In the genomic region with DNA sequence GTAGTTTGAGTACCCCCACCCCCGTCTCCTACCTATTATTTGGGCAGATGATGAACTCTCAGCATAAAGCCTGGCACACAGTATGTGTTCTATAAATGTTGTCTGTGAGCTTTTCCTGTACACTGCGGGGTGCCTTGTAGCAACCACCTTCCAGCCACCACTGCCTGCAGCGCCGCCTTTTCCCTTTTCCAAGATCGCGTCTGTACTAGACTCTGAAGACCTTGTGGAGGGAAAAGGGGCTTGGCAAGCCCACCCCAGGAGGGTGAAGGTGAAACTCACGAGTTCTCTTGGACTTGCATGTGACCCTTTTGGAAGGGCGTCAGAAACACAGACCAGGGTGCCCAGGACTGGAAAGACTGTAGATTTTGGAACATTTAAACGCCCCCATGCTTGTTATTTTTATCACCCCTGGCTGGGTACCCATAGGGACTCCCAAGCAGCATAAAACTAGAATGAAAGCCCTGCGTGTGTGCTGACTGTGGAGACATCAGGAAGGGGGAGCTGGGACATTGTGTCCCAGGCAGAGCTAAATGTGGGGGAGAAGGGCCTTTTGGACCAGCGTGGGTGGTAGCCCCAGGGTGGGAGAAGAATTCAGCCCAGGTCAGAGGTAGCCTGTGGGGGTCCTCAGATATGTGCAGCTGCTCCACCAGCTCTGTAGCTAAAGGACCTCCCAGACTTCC, we compare ENCODE assay signal across 8 cellular contexts. TPM values are rescaled to one million over a fixed set of nuclear protein-coding genes. Genes with fewer than 3 reads are reported as not detected.
DNase-seq lines count a peak whose midpoint lies in the region; ATAC-seq and TF ChIP-seq lines count a peak whose summit lies in the region.

No MANE protein-coding gene starts in this region.

- no peaks in the 10 kb centered on the region for H3K27me3 Mint-ChIP-seq in activated CD4-positive, alpha-beta T cell treated with anti-CD3 and anti-CD28 coated beads for 36 hours

- H3K4me1 Mint-ChIP-seq in activated CD4-positive, alpha-beta T cell treated with anti-CD3 and anti-CD28 coated beads for 36 hours: peaks cover 45% of the 10 kb centered on the region

- DNase-seq in activated CD4-positive, alpha-beta T cell treated with anti-CD3 and anti-CD28 coated beads for 36 hours: no peak
- DNase-seq in activated CD4-positive, alpha-beta T cell treated with anti-CD3 and anti-CD28 coated beads for 48 hours: no peak
- no peak for DNase-seq in astrocyte of the spinal cord (ENCODE audit: low read depth, low spot score)
- DNase-seq in left lobe of liver (ENCODE audit: low spot score): no peak
- DNase-seq in thyroid gland: no peak
- no peak for DNase-seq in SW480 (ENCODE audit: low spot score)
- no peak for DNase-seq in cerebellum (ENCODE audit: low spot score)

- peaks cover 53% of the 10 kb centered on the region for H3K36me3 Mint-ChIP-seq in activated CD4-positive, alpha-beta T cell treated with anti-CD3 and anti-CD28 coated beads for 36 hours (ENCODE audit: low read depth)

- no peak for ATAC-seq in activated CD4-positive, alpha-beta T cell treated with anti-CD3 and anti-CD28 coated beads for 36 hours
- peak; percentile 7 for ATAC-seq in left lobe of liver
- ATAC-seq in HG03097 (IDR thresholded peaks at IDR 0.05; ENCODE audit: low FRiP score, unreplicated experiment): no peak

- H3K4me3 Mint-ChIP-seq in activated CD4-positive, alpha-beta T cell treated with anti-CD3 and anti-CD28 coated beads for 36 hours: peak overlapping the region; percentile 81

- in situ Hi-C loops in astrocyte of the spinal cord (cut with HindIII; ENCODE audit: low sequenced_read_pairs): no loop called here

- POLR2A ChIA-PET in activated CD4-positive, alpha-beta T cell treated with anti-CD3 and anti-CD28 coated beads for 36 hours (lab: Charles Lee): interaction anchor here (0.7 to 2.3 kb wide), 2 partner anchors 8 to 122 kb away, joined by 3 to 13 read pairs; a partner anchor contains a TSS

- intact Hi-C loops in activated CD4-positive, alpha-beta T cell treated with anti-CD3 and anti-CD28 coated beads for 36 hours (cut with DNase I, micrococcal nuclease): loop anchor here (1.0 to 10.0 kb wide), 23 partner anchors 9 to 1123 kb away; a partner anchor contains a TSS
- intact Hi-C loops in thyroid gland (cut with DNase I): no loop called here

- no peak for TF ChIP-seq POLR2A in thyroid gland (IDR thresholded peaks at IDR 0.05)

- CTCF ChIA-PET in activated CD4-positive, alpha-beta T cell treated with anti-CD3 and anti-CD28 coated beads for 36 hours (lab: Charles Lee): interaction anchor here (0.5 to 1.0 kb wide), 2 partner anchors 8 to 23 kb away, joined by 3 to 4 read pairs; a partner anchor contains a TSS

- peaks cover 18 to 20% of the 10 kb centered on the region in 2 donors for H3K36me3 ChIP-seq in thyroid gland

- no peaks in the 10 kb centered on the region for H3K9me3 ChIP-seq in thyroid gland

- H3K27ac ChIP-seq in thyroid gland: peak overlapping the region; percentile 56 to 75 (median 59)

- H3K9me3 Mint-ChIP-seq in activated CD4-positive, alpha-beta T cell treated with anti-CD3 and anti-CD28 coated beads for 36 hours (ENCODE audit: low read depth): no peaks in the 10 kb centered on the region

- TF ChIP-seq CTCF in astrocyte of the spinal cord (IDR thresholded peaks at IDR 0.05; ENCODE audit: low read depth, low read length) (no peak), thyroid gland (IDR thresholded peaks at IDR 0.05) (no peak)

- H3K4me3 ChIP-seq in astrocyte of the spinal cord (ENCODE audit: low read depth, low read length) (peak overlapping the region; percentile 67), thyroid gland (replicated peaks in 1 of 3) (peak overlapping the region in 2 of 3 donors; percentile 42 to 69)

- peaks cover 4 to 6% of the 10 kb centered on the region in 2 donors for H3K4me1 ChIP-seq in thyroid gland

- H3K27ac Mint-ChIP-seq in activated CD4-positive, alpha-beta T cell treated with anti-CD3 and anti-CD28 coated beads for 36 hours: peak overlapping the region; percentile 100

- no peaks in the 10 kb centered on the region for H3K27me3 ChIP-seq in thyroid gland

- 53 to 57% methylated on average over 11 of the region's 11 CpGs for WGBS in thyroid gland, 2 donors

RNA-seq across cellular contexts. Expression of a gene that starts 8.3 kb away (rescaled TPM):
- total RNA-seq in activated CD4-positive, alpha-beta T cell treated with anti-CD3 and anti-CD28 coated beads for 36 hours: 10 to 100 TPM; 37.0 to 43.3 TPM
- 4.8 TPM for total RNA-seq in left lobe of liver
- 1 to 10 TPM; 2.3 to 8.5 (median 4.6) TPM for total RNA-seq in thyroid gland
- 4.8 TPM for total RNA-seq in cerebellum

RNA-seq across cellular contexts. Expression of a gene that starts 49.3 kb away (rescaled TPM):
- total RNA-seq in activated CD4-positive, alpha-beta T cell treated with anti-CD3 and anti-CD28 coated beads for 36 hours: 10 to 100 TPM; 42.6 to 42.9 TPM
- total RNA-seq in left lobe of liver (1.3 TPM), thyroid gland (100 to 1,000 TPM in 2 of 4 donors, 10 to 100 TPM in 2; 77.8 to 145 (median 105) TPM), cerebellum (5.2 TPM)
